Comparison of ENCODE assay signal across 7 cellular contexts in the genomic region with DNA sequence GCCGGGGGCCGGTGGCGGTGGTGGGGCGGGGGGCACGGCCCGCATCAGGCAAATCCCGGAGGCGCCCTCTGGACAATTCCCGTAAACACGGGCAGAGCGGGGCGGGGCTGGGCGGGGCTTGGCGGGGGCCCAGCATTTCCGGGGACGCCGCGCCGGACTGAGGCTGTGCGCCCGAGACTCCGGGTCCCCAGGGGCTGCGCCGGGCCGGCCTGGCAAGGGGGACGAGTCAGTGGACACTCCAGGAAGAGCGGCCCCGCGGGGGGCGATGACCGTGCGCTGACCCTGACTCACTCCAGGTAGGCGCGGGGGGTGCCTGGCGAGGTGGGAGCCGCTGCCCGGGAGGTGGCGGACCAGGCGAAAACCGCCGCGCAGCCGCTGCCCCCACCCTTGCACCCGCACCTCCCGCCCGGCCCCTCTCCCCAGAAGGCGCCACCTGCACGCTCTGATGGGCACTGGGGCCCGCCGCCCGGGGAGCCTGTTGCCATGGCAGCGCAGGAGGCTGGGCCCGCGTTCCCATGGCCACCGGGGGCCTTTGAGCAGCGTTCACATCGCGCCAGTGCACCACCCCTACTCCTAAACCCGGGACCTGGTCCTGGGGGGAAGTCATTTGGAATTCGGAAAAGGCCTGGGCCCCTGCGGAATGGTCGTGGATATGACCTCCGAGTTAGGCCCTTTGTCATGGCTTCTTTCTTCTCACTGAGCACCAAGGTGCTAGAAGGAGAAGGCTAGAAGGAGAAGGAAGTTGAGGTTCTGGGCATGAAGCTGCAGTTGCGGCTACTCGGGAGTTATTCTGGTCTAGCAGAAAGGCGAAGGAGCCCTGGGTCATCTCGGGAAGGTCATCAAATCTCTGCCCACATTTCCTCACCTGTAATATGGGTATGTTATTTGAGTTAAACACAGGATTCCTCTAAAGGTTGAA. TPM values are rescaled to one million over a fixed set of nuclear protein-coding genes. Genes with fewer than 3 reads are reported as not detected.
DNase-seq lines count a peak whose midpoint lies in the region; ATAC-seq, FAIRE-seq and TF ChIP-seq lines count a peak whose summit lies in the region.

No MANE protein-coding gene starts in this region.

- H4K20me1 ChIP-seq in HCT116 (ENCODE audit: insufficient read depth): no peaks in the 10 kb centered on the region
- no peaks in the 10 kb centered on the region for H4K20me1 ChIP-seq in K562 (replicated peaks; ENCODE audit: control insufficient read depth, insufficient read depth, low read length)

- RAD21 ChIA-PET in HCT116 (lab: Charles Lee; ENCODE audit: low non-redundant PET in 1 of 2, low total read pairs in 2 of 2, uncharacterized antibody in 2 of 2, unreplicated experiment in 2 of 2): interaction anchor here in 1 of 2 experiments (1.2 kb wide), 1 partner anchor 27 kb away, joined by 3 read pairs; no protein-coding TSS in a partner anchor

- H3K4me2 ChIP-seq in HCT116 (ENCODE audit: low read length) (peak overlapping the region; percentile 89), K562 (ENCODE audit: insufficient read depth, low read length) (peak overlapping the region; percentile 96)

- FAIRE-seq in GM12891 (lab: Jason Lieb, UNC) (peak; percentile 84), K562 (lab: Jason Lieb, UNC) (no peak)

- in situ Hi-C loops in K562 (cut with MboI): no loop called here

- H3K36me3 ChIP-seq in HCT116 (ENCODE audit: control insufficient read depth in 1 of 2, insufficient read depth in 2 of 2, low read length in 2 of 2) (no peaks in the 10 kb centered on the region), K562 (ENCODE audit: control insufficient read depth, insufficient read depth, low read length) (peaks cover 3% of the 10 kb centered on the region; the same call in 2 of the 3 replicates), iPS-18a (ENCODE audit: control insufficient read depth, low read depth, low read length) (no peaks in the 10 kb centered on the region)

- no peak for TF ChIP-seq RAD21 in HCT116 (IDR thresholded peaks at IDR 0.05; ENCODE audit: low read depth)
- TF ChIP-seq RAD21 in K562 (CRISPR knock-in tag; conservative IDR thresholded peaks at IDR 0.05 in 1 of 2, IDR thresholded peaks at IDR 0.05 in 1 of 2): no peak

- H3K9me3 ChIP-seq in HCT116 (ENCODE audit: control insufficient read depth in 1 of 2, insufficient read depth in 1 of 2, low read depth in 1 of 2, low read length in 2 of 2): no peaks in the 10 kb centered on the region
- H3K9me3 ChIP-seq in K562 (replicated peaks; ENCODE audit: control insufficient read depth, insufficient read depth, low read depth, low read length): no peaks in the 10 kb centered on the region
- H3K9me3 ChIP-seq in iPS-18a (ENCODE audit: control insufficient read depth, low read depth, low read length): no peaks in the 10 kb centered on the region

- peak overlapping the region; percentile 71 to 83 for H3K4me3 ChIP-seq in HCT116 (replicated peaks in 1 of 2; ENCODE audit: low read depth in 1 of 2, low read length in 2 of 2)
- peak overlapping the region; percentile 69 for H3K4me3 ChIP-seq in NB4 (ENCODE audit: low read depth, low read length)
- H3K4me3 ChIP-seq in K562: peak overlapping the region; percentile 77
- peak overlapping the region; percentile 52 for H3K4me3 ChIP-seq in iPS-18a (ENCODE audit: low read length)
- peak overlapping the region; percentile 55 for H3K4me3 ChIP-seq in skeletal muscle cell (ENCODE audit: low read depth, low read length)

- CTCF ChIA-PET in HCT116 (lab: Charles Lee) (interaction anchor here (1.3 kb wide), 2 partner anchors 16 to 29 kb away, joined by 4 read pairs; a partner anchor contains a TSS), K562 (lab: Yijun Ruan, JAX; ENCODE audit: low intra/inter-chr PET ratio) (no interaction called here)

- H3K27me3 ChIP-seq in HCT116 (ENCODE audit: insufficient read depth, low read length) (no peaks in the 10 kb centered on the region), K562 (ENCODE audit: control insufficient read depth in 2 of 2, insufficient read depth in 2 of 2, low read length in 2 of 2) (no peaks in the 10 kb centered on the region), iPS-18a (ENCODE audit: control insufficient read depth, insufficient read depth, low read length) (no peaks in the 10 kb centered on the region)

- TF ChIP-seq CTCF in HCT116 (IDR thresholded peaks at IDR 0.05 in 2 of 3, conservative IDR thresholded peaks at IDR 0.05 in 1 of 3; ENCODE audit: borderline replicate concordance in 1 of 3, insufficient read depth in 1 of 3, low read depth in 2 of 3, low read length in 2 of 3) (no peak), NB4 (IDR thresholded peaks at IDR 0.05; ENCODE audit: low read depth, low read length) (no peak), K562 (IDR thresholded peaks at IDR 0.05 in 2 of 3, conservative IDR thresholded peaks at IDR 0.05 in 1 of 3; ENCODE audit: insufficient read depth in 2 of 3, low read depth in 1 of 3, low read length in 3 of 3) (peak in 2 of 3 experiments; percentile 2 to 8; a peak in 1 of 6 replicates)

- ATAC-seq in HCT116 (peak; percentile 80), K562 (peak; percentile 83)

- BruUV-seq in HCT116 (replicated peaks; lab: Mats Ljungman, UMichigan) (TSS peak; percentile 55), K562 (replicated peaks; lab: Mats Ljungman, UMichigan) (TSS peak; percentile 45)

- H2AFZ ChIP-seq in HCT116 (ENCODE audit: low read depth, low read length, poor library complexity, severe bottlenecking): no peak overlapping the region
- H2AFZ ChIP-seq in K562 (ENCODE audit: low read depth, low read length): peak overlapping the region; percentile 87

- H3K79me2 ChIP-seq in HCT116 (ENCODE audit: insufficient read depth, low read length) (peaks cover 5% of the 10 kb centered on the region; the same call in 1 of the 2 replicates), K562 (ENCODE audit: control insufficient read depth, insufficient read depth, low read length) (peaks cover 51% of the 10 kb centered on the region)

- TF ChIP-seq EP300 in K562 (IDR thresholded peaks at IDR 0.05; ENCODE audit: low read length): no peak

- WGBS in K562 (ENCODE audit: insufficient coverage, low coverage, missing lambda C conversion rate): under 1% methylated on average over 43 of the region's 67 CpGs

- H3K9me1 ChIP-seq in K562 (ENCODE audit: control insufficient read depth, insufficient read depth, low read length): no peaks in the 10 kb centered on the region

- intact Hi-C loops in HCT116 (cut with micrococcal nuclease): loop anchor here (1.0 to 2.0 kb wide), 3 partner anchors 16 to 26 kb away; a partner anchor contains a TSS
- intact Hi-C loops in K562 (cut with micrococcal nuclease): loop anchor here (2.0 kb wide), 1 partner anchor 16 kb away; a partner anchor contains a TSS

- H3K9me2 ChIP-seq in HCT116 (ENCODE audit: insufficient read depth): no peaks in the 10 kb centered on the region

- peak overlapping the region; percentile 80 for H3K27ac ChIP-seq in HCT116 (ENCODE audit: low read depth, low read length)
- H3K27ac ChIP-seq in K562 (ENCODE audit: extremely low read depth, low read depth, low read length): peak overlapping the region; percentile 97
- H3K27ac ChIP-seq in iPS-18a (ENCODE audit: low read length): no peak overlapping the region

- no peak for TF ChIP-seq POLR2A in GM12891 (IDR thresholded peaks at IDR 0.05; ENCODE audit: low read depth, low read length)
- no peak for TF ChIP-seq POLR2A in HCT116 (IDR thresholded peaks at IDR 0.05; ENCODE audit: borderline replicate concordance, extremely low read depth, insufficient read depth, insufficient read length)
- TF ChIP-seq POLR2A in NB4 (IDR thresholded peaks at IDR 0.05; ENCODE audit: extremely low read depth, insufficient read length): peak; percentile 21
- no peak for TF ChIP-seq POLR2A in K562 (conservative IDR thresholded peaks at IDR 0.05)

- H3K4me1 ChIP-seq in HCT116 (ENCODE audit: control insufficient read depth in 1 of 2, insufficient read depth in 2 of 2, low read length in 2 of 2): peaks cover 17 to 48% of the 10 kb centered on the region in 2 experiments; a peak in 3 of 4 replicates
- peaks cover 43 to 44% of the 10 kb centered on the region in 2 experiments for H3K4me1 ChIP-seq in K562 (replicated peaks in 1 of 2; ENCODE audit: control insufficient read depth in 2 of 2, insufficient read depth in 2 of 2, low read length in 2 of 2)
- no peaks in the 10 kb centered on the region for H3K4me1 ChIP-seq in iPS-18a (ENCODE audit: control insufficient read depth, low read depth, low read length)

- DNase-seq in GM12891 (ENCODE audit: insufficient read length, low spot score): peak; percentile 78
- DNase-seq in HCT116 (ENCODE audit: low read depth, low spot score): no peak
- peak; percentile 64 for DNase-seq in NB4 (ENCODE audit: low read depth)
- DNase-seq in T-helper 2 cell: peak; percentile 27 to 67 (median 46)
- DNase-seq in K562 (ENCODE audit: extremely low read depth in 1 of 4, low spot score in 3 of 4): peak; percentile 84 to 90 (median 88)
- DNase-seq in skeletal muscle cell (ENCODE audit: low read depth): no peak

- POLR2A ChIA-PET in HCT116 (lab: Charles Lee) (interaction anchor here (0.7 kb wide), 1 partner anchor 15 kb away, joined by 3 read pairs; no protein-coding TSS in a partner anchor), K562 (lab: Yijun Ruan, JAX) (interaction anchor here (0.5 to 1.5 kb wide), 10 partner anchors 8 to 858 kb away, joined by 3 to 6 read pairs (median 4); a partner anchor contains a TSS)

- peak overlapping the region; percentile 65 for H3K9ac ChIP-seq in HCT116 (ENCODE audit: low read length)
- H3K9ac ChIP-seq in K562 (ENCODE audit: insufficient read depth in 1 of 2, low read depth in 2 of 2, low read length in 2 of 2): peak overlapping the region; percentile 82 to 93
- H3K9ac ChIP-seq in iPS-18a (ENCODE audit: low read length): peak overlapping the region; percentile 6

RNA-seq across cellular contexts. Expression of a gene that starts 16.1 kb away (rescaled TPM):
- 8.2 TPM for polyA plus RNA-seq in GM12891 (2012; ENCODE audit: low read depth, missing spikeins)
- total RNA-seq in HCT116 (2021; ENCODE audit: unreplicated experiment) (98.6 TPM), K562 (2014; rRNA removed) (11.0 and 38.7 TPM in 2 replicates), K562 (2014; rRNA removed; fragmentation: Illumina TruSeq; extraction: Trizol) (8.5 and 10.7 TPM in 2 replicates), K562 (2015; rRNA removed; fragmentation: Illumina TruSeq; extraction: Trizol) (16.7 and 17.7 TPM in 2 replicates), K562 (2021) (33.6 and 37.9 TPM in 2 replicates)
- polyA plus RNA-seq in HCT116 (2012): 180 and 260 TPM in 2 replicates
- total RNA-seq in K562 (2011; cell fraction: chromatin; rRNA removed; ENCODE audit: low replicate concordance): 229 and 471 TPM in 2 replicates
- 275 and 311 TPM in 2 replicates for total RNA-seq in K562 (2011; cell fraction: nucleolus; rRNA removed)
- total RNA-seq in K562 (2011; cell fraction: nucleoplasm; rRNA removed): 234 and 268 TPM in 2 replicates
- polyA plus RNA-seq in K562 (2011; rRNA removed) (28.8 and 56.9 TPM in 2 replicates), K562 (2014; fragmentation: Illumina TruSeq; extraction: Trizol) (10.9 and 16.9 TPM in 2 replicates), K562 (2014; fragmentation: Nextera tagmentation; extraction: Ambion mirVana) (1 to 10 TPM; 1.3 to 1.5 TPM), K562 (2014; rRNA removed) (24.8 and 27.8 TPM in 2 replicates)
- polyA plus RNA-seq in K562 (2011; cell fraction: cytosol; rRNA removed): 31.0 and 40.4 TPM in 2 replicates
- polyA plus RNA-seq in K562 (2011; cell fraction: nucleus; rRNA removed): 155 and 194 TPM in 2 replicates
- polyA plus RNA-seq in K562 (2012): 31.3 and 40.0 TPM in 2 replicates
- polyA minus RNA-seq in K562 (2011; rRNA and poly(A)+ RNA removed): 41.6 and 47.9 TPM in 2 replicates
- polyA minus RNA-seq in K562 (2011; cell fraction: cytosol; rRNA and poly(A)+ RNA removed): 59.8 and 102 TPM in 2 replicates
- 62.9 and 86.3 TPM in 2 replicates for polyA minus RNA-seq in K562 (2011; cell fraction: nucleus; rRNA and poly(A)+ RNA removed)

RNA-seq across cellular contexts. Expression of a gene that starts 48.7 kb away (rescaled TPM):
- polyA plus RNA-seq in GM12891 (2012; ENCODE audit: low read depth, missing spikeins): 88.7 TPM
- total RNA-seq in HCT116 (2021; ENCODE audit: unreplicated experiment): 92.7 TPM
- 261 and 304 TPM in 2 replicates for polyA plus RNA-seq in HCT116 (2012)
- total RNA-seq in K562 (2011; cell fraction: chromatin; rRNA removed; ENCODE audit: low replicate concordance): 14.3 and 33.8 TPM in 2 replicates
- 35.9 and 36.5 TPM in 2 replicates for total RNA-seq in K562 (2011; cell fraction: nucleolus; rRNA removed)
- 26.0 and 30.1 TPM in 2 replicates for total RNA-seq in K562 (2011; cell fraction: nucleoplasm; rRNA removed)
- total RNA-seq in K562 (2014; rRNA removed): 61.4 and 94.5 TPM in 2 replicates
- total RNA-seq in K562 (2014; rRNA removed; fragmentation: Illumina TruSeq; extraction: Trizol): 46.9 and 49.6 TPM in 2 replicates
- 63.4 and 64.5 TPM in 2 replicates for total RNA-seq in K562 (2015; rRNA removed; fragmentation: Illumina TruSeq; extraction: Trizol)
- total RNA-seq in K562 (2021): 106 and 107 TPM in 2 replicates
- 136 and 186 TPM in 2 replicates for polyA plus RNA-seq in K562 (2011; rRNA removed)
- polyA plus RNA-seq in K562 (2011; cell fraction: cytosol; rRNA removed): 212 and 302 TPM in 2 replicates
- polyA plus RNA-seq in K562 (2011; cell fraction: nucleus; rRNA removed): 104 and 147 TPM in 2 replicates
- 132 and 166 TPM in 2 replicates for polyA plus RNA-seq in K562 (2012)
- 107 and 138 TPM in 2 replicates for polyA plus RNA-seq in K562 (2014; fragmentation: Illumina TruSeq; extraction: Trizol)
- 10 to 100 TPM; 14.9 to 33.8 TPM for polyA plus RNA-seq in K562 (2014; fragmentation: Nextera tagmentation; extraction: Ambion mirVana)
- 128 and 142 TPM in 2 replicates for polyA plus RNA-seq in K562 (2014; rRNA removed)
- 38.2 and 47.4 TPM in 2 replicates for polyA minus RNA-seq in K562 (2011; rRNA and poly(A)+ RNA removed)
- polyA minus RNA-seq in K562 (2011; cell fraction: cytosol; rRNA and poly(A)+ RNA removed): 35.2 and 37.1 TPM in 2 replicates
- 10.0 and 16.9 TPM in 2 replicates for polyA minus RNA-seq in K562 (2011; cell fraction: nucleus; rRNA and poly(A)+ RNA removed)

RNA-seq across cellular contexts. Expression of a gene that starts 49.0 kb away (rescaled TPM):
- 2.0 TPM for polyA plus RNA-seq in GM12891 (2012; ENCODE audit: low read depth, missing spikeins)
- total RNA-seq in HCT116 (2021; ENCODE audit: unreplicated experiment) (15.4 TPM), K562 (2014; rRNA removed) (3.9 and 4.0 TPM in 2 replicates), K562 (2014; rRNA removed; fragmentation: Illumina TruSeq; extraction: Trizol) (2.8 and 3.0 TPM in 2 replicates), K562 (2015; rRNA removed; fragmentation: Illumina TruSeq; extraction: Trizol) (2.4 and 3.0 TPM in 2 replicates), K562 (2021) (6.0 and 6.1 TPM in 2 replicates)
- polyA plus RNA-seq in HCT116 (2012): 8.6 and 12.6 TPM in 2 replicates
- total RNA-seq in K562 (2011; cell fraction: chromatin; rRNA removed; ENCODE audit: low replicate concordance): 9.0 and 29.0 TPM in 2 replicates
- 29.9 and 32.4 TPM in 2 replicates for total RNA-seq in K562 (2011; cell fraction: nucleolus; rRNA removed)
- 18.3 and 18.8 TPM in 2 replicates for total RNA-seq in K562 (2011; cell fraction: nucleoplasm; rRNA removed)
- polyA plus RNA-seq in K562 (2011; rRNA removed) (3.7 and 4.0 TPM in 2 replicates), K562 (2014; fragmentation: Illumina TruSeq; extraction: Trizol) (1.2 and 2.0 TPM in 2 replicates), K562 (2014; fragmentation: Nextera tagmentation; extraction: Ambion mirVana) (under 1 TPM; 0.78 to 0.92 TPM), K562 (2014; rRNA removed) (2.6 and 3.3 TPM in 2 replicates)
- polyA plus RNA-seq in K562 (2011; cell fraction: cytosol; rRNA removed): 1.4 and 2.7 TPM in 2 replicates
- 9.9 and 12.7 TPM in 2 replicates for polyA plus RNA-seq in K562 (2011; cell fraction: nucleus; rRNA removed)
- 2.3 and 4.2 TPM in 2 replicates for polyA plus RNA-seq in K562 (2012)
- 7.1 and 7.7 TPM in 2 replicates for polyA minus RNA-seq in K562 (2011; rRNA and poly(A)+ RNA removed)
- 6.0 and 7.6 TPM in 2 replicates for polyA minus RNA-seq in K562 (2011; cell fraction: cytosol; rRNA and poly(A)+ RNA removed)
- polyA minus RNA-seq in K562 (2011; cell fraction: nucleus; rRNA and poly(A)+ RNA removed): 13.9 and 15.4 TPM in 2 replicates

Comparison
In these comparisons a context has a peak if more than half of its experiments do, and no peak if none do; other contexts are left out.
1. DNase-seq: peak in GM12891 (single experiment), NB4 (single experiment), T-helper 2 cell (5 of 5) and K562 (4 of 4); none in HCT116 (single experiment) and skeletal muscle cell (single experiment).
2. H3K9ac ChIP-seq: peak in every context shown above with its lines; median percentile 88 in K562; 65 in HCT116; 6 in iPS-18a.
3. CTCF ChIP-seq: peak in K562 (2 of 3); none in HCT116 (0 of 3) and NB4 (single experiment).
4. Peak in every context shown above with its lines, with median percentiles within 50 percentile points of each other: H3K4me3 ChIP-seq.